ENCODE assay signal across 10 cellular contexts in genomic region chr3:119794971-119795612, GRCh38. TPM values are rescaled to one million over a fixed set of nuclear protein-coding genes. Genes with fewer than 3 reads are reported as not detected.
DNase-seq lines count a peak whose midpoint lies in the region; ATAC-seq lines count a peak whose summit lies in the region.
"Had no signal": no experiment of that assay in that cellular context is flagged by ENCODE, and none has a peak within 500 bp of the region (broad histone marks: within the 10 kb centered on the region; RNA-seq: fewer than 3 reads in every experiment).

No MANE protein-coding gene starts in this region.

- ATAC-seq in left ventricle myocardium superior = peak; percentile 74
- ATAC-seq in stimulated activated naive CD8-positive, alpha-beta T cell treated with anti-CD3 and anti-CD28 coated beads, Interleukin-15, Interleukin-2, amounts not matched to agents 100 U/mL and 50 U/mL, for 24 hours = peak; percentile 19
- no peak for ATAC-seq in HG03025 (IDR thresholded peaks at IDR 0.05; ENCODE audit: low FRiP score, unreplicated experiment)
- no peak for ATAC-seq in GM19397 (IDR thresholded peaks at IDR 0.05; ENCODE audit: unreplicated experiment)

- intact Hi-C loops in left ventricle myocardium superior (cut with micrococcal nuclease) = no loop called here

- peak; percentile 34 for DNase-seq in T1000 (lab: John Stamatoyannopoulos, UW)
- DNase-seq in left ventricle myocardium superior = no peak
- no peak for DNase-seq in stimulated activated naive CD8-positive, alpha-beta T cell treated with anti-CD3 and anti-CD28 coated beads, Interleukin-15, Interleukin-2, amounts not matched to agents 100 U/mL and 50 U/mL, for 24 hours
- DNase-seq in NCI-H748 (lab: John Stamatoyannopoulos, UW; ENCODE audit: unreplicated experiment) = no peak
- DNase-seq: activated gamma-delta T cell treated with Interleukin-2 at 50 U/mL for 16 hours had no signal

- peaks cover 16% of the 10 kb centered on the region for H3K4me1 ChIP-seq in HUES6 (ENCODE audit: control insufficient read depth, insufficient read depth, low read length)
- H3K4me1 ChIP-seq: parathyroid adenoma had no signal

- peak overlapping the region; percentile 9; the same call in 1 of the 2 replicates for H3K4me3 ChIP-seq in HUES6 (ENCODE audit: low read depth, low read length)

- no peak overlapping the region for H3K27ac ChIP-seq in HUES6 (ENCODE audit: low read depth, low read length)
- H3K27ac ChIP-seq: parathyroid adenoma had no signal

- no peaks in the 10 kb centered on the region for H3K27me3 ChIP-seq in HUES6 (ENCODE audit: control insufficient read depth, insufficient read depth, low read length)

- peak overlapping the region; percentile 35 for H3K9ac ChIP-seq in HUES6 (ENCODE audit: low read length)
- H3K9ac ChIP-seq: parathyroid adenoma had no signal

- no peaks in the 10 kb centered on the region for H3K9me3 ChIP-seq in HUES6 (ENCODE audit: control insufficient read depth, insufficient read depth, low read depth, low read length)

- no peaks in the 10 kb centered on the region for H3K36me3 ChIP-seq in HUES6 (ENCODE audit: control insufficient read depth, insufficient read depth, low read length)

RNA-seq across cellular contexts. Expression of gene NR1I2, which starts 13.2 kb away (rescaled TPM):
- 0.12 TPM for total RNA-seq in left ventricle myocardium superior
- total RNA-seq: T-helper 1 cell treated with Interleukin-12 subunit alpha and Interleukin-12 subunit beta and Interleukin-4 antibody, amounts not matched to agents 30 ng/mL and 1 ng/mL, for 36 hours had no signal

Comparison
In these comparisons a context has a peak if more than half of its experiments do, and no peak if none do; other contexts are left out.
1. ATAC-seq: peak in left ventricle myocardium superior (single experiment) and stimulated activated naive CD8-positive, alpha-beta T cell treated with anti-CD3 and anti-CD28 coated beads, Interleukin-15, Interleukin-2, amounts not matched to agents 100 U/mL and 50 U/mL, for 24 hours (single experiment); none in HG03025 (single experiment) and GM19397 (single experiment).